1 cellular context compared by ENCODE assay signal in the genomic region with DNA sequence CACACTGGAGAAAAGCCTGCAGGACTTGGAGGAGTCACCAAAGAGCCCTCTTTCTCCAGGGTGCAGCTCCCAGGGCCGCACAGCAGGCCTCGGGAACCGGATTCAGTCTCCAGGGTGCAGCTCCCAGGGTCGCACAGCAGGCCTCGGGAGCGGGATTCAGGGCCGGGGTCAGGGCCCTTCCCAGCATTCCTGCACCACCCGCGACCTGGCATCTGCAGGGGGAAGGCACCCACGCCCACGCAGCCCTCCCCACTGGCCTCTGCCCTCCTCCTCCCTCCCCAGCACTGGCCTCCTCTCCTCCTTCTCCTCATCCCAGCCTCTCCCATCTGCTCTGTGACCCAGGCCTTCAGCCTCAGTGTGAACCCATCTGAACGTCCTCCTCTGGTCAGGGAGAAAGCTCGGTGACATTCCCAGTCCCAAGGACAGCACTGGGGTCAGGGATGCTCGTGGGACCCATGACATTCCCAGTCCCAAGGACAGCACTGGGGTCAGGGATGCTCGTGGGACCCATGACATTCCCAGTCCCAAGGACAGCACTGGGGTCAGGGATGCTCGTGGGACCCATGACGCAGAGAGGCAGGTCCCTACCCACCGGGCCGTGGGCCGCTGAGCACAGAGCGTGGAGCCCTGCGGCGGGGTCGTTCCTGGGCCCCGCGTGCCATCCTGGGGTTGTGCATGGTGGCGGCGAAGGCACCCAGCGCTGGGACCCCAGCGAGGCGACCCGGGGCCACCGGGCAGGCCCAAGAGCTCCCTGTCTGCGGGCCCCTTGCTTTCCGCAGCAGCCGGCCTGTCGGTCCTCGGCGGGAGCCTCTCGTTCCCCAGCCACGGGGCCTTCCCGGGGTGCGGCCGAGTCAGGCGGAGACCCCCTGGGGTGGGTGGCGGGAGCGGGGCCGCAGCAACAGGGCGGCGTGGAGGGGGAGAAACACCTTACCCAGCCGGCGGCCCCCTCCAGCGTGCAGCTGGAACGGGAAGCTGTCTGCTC.
TF ChIP-seq lines count a peak whose summit lies in the region.

No MANE protein-coding gene starts in this region.

TF ChIP-seq in H1, 55 proteins besides CTCF, POLR2A, EP300 and RAD21:
- TF ChIP-seq SIN3A (conservative IDR thresholded peaks at IDR 0.05 in 1 of 2, IDR thresholded peaks at IDR 0.05 in 1 of 2; ENCODE audit: low read depth in 1 of 2, low read length in 2 of 2) = no peak
- no peak for TF ChIP-seq SIX5 (IDR thresholded peaks at IDR 0.05; ENCODE audit: low read depth, low read length)
- no peak for TF ChIP-seq POU5F1 (IDR thresholded peaks at IDR 0.05; ENCODE audit: low read depth, low read length)
- no peak for TF ChIP-seq BCL11A (IDR thresholded peaks at IDR 0.05; ENCODE audit: low read depth in 2 of 2, low read length in 2 of 2)
- TF ChIP-seq ASH2L (IDR thresholded peaks at IDR 0.05; ENCODE audit: low read length) = no peak
- no peak for TF ChIP-seq USF2 (IDR thresholded peaks at IDR 0.05; ENCODE audit: low read length)
- TF ChIP-seq ATF2 (IDR thresholded peaks at IDR 0.05; ENCODE audit: low read length) = no peak
- no peak for TF ChIP-seq SP4 (IDR thresholded peaks at IDR 0.05; ENCODE audit: low read length)
- no peak for TF ChIP-seq BACH1 (IDR thresholded peaks at IDR 0.05; ENCODE audit: low read length)
- TF ChIP-seq TAF7 (optimal IDR thresholded peaks at IDR 0.05; ENCODE audit: borderline replicate concordance, low read depth, low read length) = no peak
- TF ChIP-seq ATF3 (IDR thresholded peaks at IDR 0.05; ENCODE audit: insufficient read depth, low read depth, low read length) = no peak
- no peak for TF ChIP-seq MAFK (IDR thresholded peaks at IDR 0.05; ENCODE audit: low read depth, low read length)
